Comparison of ENCODE assay signal across 8 cellular contexts in genomic region chr3:152222327-152222726, GRCh38. TPM values are rescaled to one million over a fixed set of nuclear protein-coding genes. Genes with fewer than 3 reads are reported as not detected.
DNase-seq lines count a peak whose midpoint lies in the region; ATAC-seq and TF ChIP-seq lines count a peak whose summit lies in the region.

No MANE protein-coding gene starts in this region.

- peak overlapping the region; percentile 67 for H3K27ac Mint-ChIP-seq in activated naive CD8-positive, alpha-beta T cell treated with anti-CD3 and anti-CD28 coated beads, Interleukin-2, amount 50 U/mL, for 24 hours
- no peak overlapping the region for H3K27ac Mint-ChIP-seq in mesothelial cell of epicardium

- H3K4me3 Mint-ChIP-seq in activated naive CD8-positive, alpha-beta T cell treated with anti-CD3 and anti-CD28 coated beads, Interleukin-2, amount 50 U/mL, for 24 hours, result peak overlapping the region; percentile 34
- no peak overlapping the region for H3K4me3 Mint-ChIP-seq in mesothelial cell of epicardium

- H3K9me3 Mint-ChIP-seq in activated naive CD8-positive, alpha-beta T cell treated with anti-CD3 and anti-CD28 coated beads, Interleukin-2, amount 50 U/mL, for 24 hours, result no peaks in the 10 kb centered on the region
- peaks cover 5% of the 10 kb centered on the region for H3K9me3 Mint-ChIP-seq in mesothelial cell of epicardium

- no peaks in the 10 kb centered on the region for H3K36me3 Mint-ChIP-seq in activated naive CD8-positive, alpha-beta T cell treated with anti-CD3 and anti-CD28 coated beads, Interleukin-2, amount 50 U/mL, for 24 hours (ENCODE audit: low read depth)
- no peaks in the 10 kb centered on the region for H3K36me3 Mint-ChIP-seq in mesothelial cell of epicardium

- DNase-seq in AG08395 (ENCODE audit: low spot score) (peak; percentile 80), medulla oblongata (ENCODE audit: extremely low spot score) (peak; percentile 17), DMS153 (lab: John Stamatoyannopoulos, UW) (no peak), mesothelial cell of epicardium (ENCODE audit: low spot score in 2 of 2, unreplicated experiment in 2 of 2) (no peak)
- DNase-seq in activated naive CD8-positive, alpha-beta T cell treated with anti-CD3 and anti-CD28 coated beads, Interleukin-2, amount 50 U/mL, for 24 hours, result no peak

- H3K4me1 Mint-ChIP-seq in activated naive CD8-positive, alpha-beta T cell treated with anti-CD3 and anti-CD28 coated beads, Interleukin-2, amount 50 U/mL, for 24 hours, result peaks cover 67% of the 10 kb centered on the region
- H3K4me1 Mint-ChIP-seq in mesothelial cell of epicardium, result peaks cover 6% of the 10 kb centered on the region

- no peaks in the 10 kb centered on the region for H3K27me3 Mint-ChIP-seq in activated naive CD8-positive, alpha-beta T cell treated with anti-CD3 and anti-CD28 coated beads, Interleukin-2, amount 50 U/mL, for 24 hours
- no peaks in the 10 kb centered on the region for H3K27me3 Mint-ChIP-seq in mesothelial cell of epicardium (ENCODE audit: low read depth)

- ATAC-seq in GM21423 (IDR thresholded peaks at IDR 0.05; ENCODE audit: unreplicated experiment) (peak; percentile 38), GM18517 (IDR thresholded peaks at IDR 0.05; ENCODE audit: unreplicated experiment) (no peak), HG02642 (IDR thresholded peaks at IDR 0.05; ENCODE audit: poor library complexity, unreplicated experiment) (no peak)
- ATAC-seq in activated naive CD8-positive, alpha-beta T cell treated with anti-CD3 and anti-CD28 coated beads, Interleukin-2, amount 50 U/mL, for 24 hours, result no peak

- TF ChIP-seq CTCF in mesothelial cell of epicardium (IDR thresholded peaks at IDR 0.05; ENCODE audit: unreplicated experiment), result no peak

RNA-seq across cellular contexts. Expression of gene MBNL1, which starts 46.4 kb away (rescaled TPM):
- total RNA-seq in mesothelial cell of epicardium, result 67.8 to 74.8 TPM (median 72.9 TPM) in 3 replicates

Comparison
In these comparisons a context has a peak if more than half of its experiments do, and no peak if none do; other contexts are left out.
1. DNase-seq: peak in AG08395 (single experiment) and medulla oblongata (single experiment); none in activated naive CD8-positive, alpha-beta T cell treated with anti-CD3 and anti-CD28 coated beads, Interleukin-2, amount 50 U/mL, for 24 hours (single experiment), DMS153 (single experiment) and mesothelial cell of epicardium (0 of 2).